9 cellular contexts compared by ENCODE assay signal in the genomic region with DNA sequence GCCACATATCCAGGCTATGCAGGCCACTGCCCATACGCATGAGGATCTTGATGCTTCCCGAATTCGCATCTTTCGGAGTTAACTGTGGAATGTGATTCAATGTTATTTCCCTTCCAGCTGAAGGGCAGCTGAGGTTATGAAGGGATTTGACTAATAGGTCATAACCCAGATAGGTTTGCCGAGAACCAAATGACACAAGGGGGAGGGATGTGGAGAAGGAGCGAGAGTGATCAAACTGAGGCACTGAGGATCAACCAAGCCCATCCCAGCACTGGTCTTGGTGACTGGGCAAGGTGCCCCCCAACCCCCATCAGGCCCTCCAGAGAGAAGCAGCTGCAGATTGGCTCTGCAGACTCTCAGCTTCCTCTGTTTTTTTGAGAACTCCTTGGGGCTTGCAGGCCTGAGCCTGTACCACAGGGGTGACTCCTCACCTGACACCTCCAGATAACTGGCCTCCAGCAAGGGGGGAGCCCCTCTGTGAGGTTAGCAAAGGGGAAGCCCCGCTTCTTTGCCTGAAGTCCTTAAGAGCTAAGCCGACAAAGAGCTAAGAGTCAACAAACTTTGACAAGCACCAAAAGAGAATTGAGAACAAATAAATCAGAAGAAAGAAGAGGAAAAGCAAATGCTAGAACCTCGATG.
DNase-seq lines count a peak whose midpoint lies in the region; ATAC-seq and TF ChIP-seq lines count a peak whose summit lies in the region.
"Had no signal": no experiment of that assay in that cellular context is flagged by ENCODE, and none has a peak within 500 bp of the region (broad histone marks: within the 10 kb centered on the region; RNA-seq: fewer than 3 reads in every experiment).

No MANE protein-coding gene starts in this region.

- H3K4me1 ChIP-seq in RWPE2 (ENCODE audit: insufficient read depth, poor library complexity, severe bottlenecking): peaks cover 13% of the 10 kb centered on the region

- ATAC-seq in GM18498 (IDR thresholded peaks at IDR 0.05; ENCODE audit: unreplicated experiment) (peak; percentile 59), RWPE2 (ENCODE audit: low read depth) (0 out of 3 replicates have a peak, but pooled peaks have one; percentile 14), HG03354 (IDR thresholded peaks at IDR 0.05; ENCODE audit: poor library complexity, severe bottlenecking, unreplicated experiment) (no peak)

- H3K36me3 ChIP-seq in RWPE2 (ENCODE audit: low read depth): no peaks in the 10 kb centered on the region

- no peak for DNase-seq in RWPE2 (ENCODE audit: low spot score)
- peak; percentile 60 for DNase-seq in fibroblast of pulmonary artery (ENCODE audit: low read depth)
- peak; percentile 20 for DNase-seq in renal cortical epithelial cell (ENCODE audit: low read depth)
- DNase-seq in HEK293T (ENCODE audit: extremely low spot score): no peak
- DNase-seq in DMS53 treated with DMSO at 0.1 percent for 48 hours (lab: John Stamatoyannopoulos, UW; ENCODE audit: unreplicated experiment): no peak
- DNase-seq in AML-193 (lab: John Stamatoyannopoulos, UW): no peak
- DNase-seq: NCI-H187 treated with DMSO at 0.1 percent for 48 hours had no signal

- H3K4me3 ChIP-seq in RWPE2 (ENCODE audit: severe bottlenecking): no peak overlapping the region
- H3K4me3 ChIP-seq in fibroblast of pulmonary artery (replicated peaks; ENCODE audit: low read depth, low read length): peak overlapping the region; percentile 59

- no peak overlapping the region for H3K27ac ChIP-seq in RWPE2 (ENCODE audit: poor library complexity, severe bottlenecking)

- CTCF ChIA-PET in HEK293T (lab: Yijun Ruan, JAX): interaction anchor here (0.8 kb wide), 1 partner anchor 12 kb away, joined by 3 read pairs; no protein-coding TSS in a partner anchor

- no peaks in the 10 kb centered on the region for H3K27me3 ChIP-seq in RWPE2 (ENCODE audit: insufficient read depth, poor library complexity, severe bottlenecking)

- TF ChIP-seq CTCF in RWPE2 (IDR thresholded peaks at IDR 0.05; ENCODE audit: poor library complexity, severe bottlenecking) (no peak), fibroblast of pulmonary artery (IDR thresholded peaks at IDR 0.05; ENCODE audit: low read length, missing control alignments) (no peak)

- POLR2A ChIA-PET in HEK293T (lab: Yijun Ruan, JAX): no interaction called here

- H3K9me3 ChIP-seq in RWPE2 (ENCODE audit: severe bottlenecking): no peaks in the 10 kb centered on the region

TF ChIP-seq in HEK293T, 16 proteins besides CTCF, POLR2A, EP300 and RAD21:
- TF ChIP-seq SUZ12 (IDR thresholded peaks at IDR 0.05) (no peak), FOXM1 (IDR thresholded peaks at IDR 0.05; ENCODE audit: borderline replicate concordance) (no peak), BHLHE40 (IDR thresholded peaks at IDR 0.05; ENCODE audit: borderline replicate concordance) (no peak), ELF4 (IDR thresholded peaks at IDR 0.05) (no peak), ARNT (IDR thresholded peaks at IDR 0.05) (no peak), ZNF384 (IDR thresholded peaks at IDR 0.05) (no peak), CTBP1 (IDR thresholded peaks at IDR 0.05; ENCODE audit: borderline replicate concordance) (no peak), TARDBP (IDR thresholded peaks at IDR 0.05) (no peak), LEF1 (IDR thresholded peaks at IDR 0.05; ENCODE audit: borderline replicate concordance) (no peak), HDGF (IDR thresholded peaks at IDR 0.05; ENCODE audit: borderline replicate concordance) (no peak), FOXK2 (IDR thresholded peaks at IDR 0.05) (no peak), FOXA1 (IDR thresholded peaks at IDR 0.05) (no peak), NFRKB (IDR thresholded peaks at IDR 0.05) (no peak), L3MBTL2 (conservative IDR thresholded peaks at IDR 0.05) (no peak), SP1 (IDR thresholded peaks at IDR 0.05) (no peak)
- TF ChIP-seq, protein P1, sequence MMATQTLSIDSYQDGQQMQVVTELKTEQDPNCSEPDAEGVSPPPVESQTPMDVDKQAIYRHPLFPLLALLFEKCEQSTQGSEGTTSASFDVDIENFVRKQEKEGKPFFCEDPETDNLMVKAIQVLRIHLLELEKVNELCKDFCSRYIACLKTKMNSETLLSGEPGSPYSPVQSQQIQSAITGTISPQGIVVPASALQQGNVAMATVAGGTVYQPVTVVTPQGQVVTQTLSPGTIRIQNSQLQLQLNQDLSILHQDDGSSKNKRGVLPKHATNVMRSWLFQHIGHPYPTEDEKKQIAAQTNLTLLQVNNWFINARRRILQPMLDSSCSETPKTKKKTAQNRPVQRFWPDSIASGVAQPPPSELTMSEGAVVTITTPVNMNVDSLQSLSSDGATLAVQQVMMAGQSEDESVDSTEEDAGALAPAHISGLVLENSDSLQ (IDR thresholded peaks at IDR 0.05): no peak
TF ChIP-seq in HEK293T: peak in this region for 0.

Comparison
In these comparisons a context has a peak if more than half of its experiments do, and no peak if none do; other contexts are left out.
1. DNase-seq: peak in fibroblast of pulmonary artery (single experiment) and renal cortical epithelial cell (single experiment); none in RWPE2 (single experiment), HEK293T (single experiment), DMS53 treated with DMSO at 0.1 percent for 48 hours (single experiment) and AML-193 (0 of 2).